In the genomic region with DNA sequence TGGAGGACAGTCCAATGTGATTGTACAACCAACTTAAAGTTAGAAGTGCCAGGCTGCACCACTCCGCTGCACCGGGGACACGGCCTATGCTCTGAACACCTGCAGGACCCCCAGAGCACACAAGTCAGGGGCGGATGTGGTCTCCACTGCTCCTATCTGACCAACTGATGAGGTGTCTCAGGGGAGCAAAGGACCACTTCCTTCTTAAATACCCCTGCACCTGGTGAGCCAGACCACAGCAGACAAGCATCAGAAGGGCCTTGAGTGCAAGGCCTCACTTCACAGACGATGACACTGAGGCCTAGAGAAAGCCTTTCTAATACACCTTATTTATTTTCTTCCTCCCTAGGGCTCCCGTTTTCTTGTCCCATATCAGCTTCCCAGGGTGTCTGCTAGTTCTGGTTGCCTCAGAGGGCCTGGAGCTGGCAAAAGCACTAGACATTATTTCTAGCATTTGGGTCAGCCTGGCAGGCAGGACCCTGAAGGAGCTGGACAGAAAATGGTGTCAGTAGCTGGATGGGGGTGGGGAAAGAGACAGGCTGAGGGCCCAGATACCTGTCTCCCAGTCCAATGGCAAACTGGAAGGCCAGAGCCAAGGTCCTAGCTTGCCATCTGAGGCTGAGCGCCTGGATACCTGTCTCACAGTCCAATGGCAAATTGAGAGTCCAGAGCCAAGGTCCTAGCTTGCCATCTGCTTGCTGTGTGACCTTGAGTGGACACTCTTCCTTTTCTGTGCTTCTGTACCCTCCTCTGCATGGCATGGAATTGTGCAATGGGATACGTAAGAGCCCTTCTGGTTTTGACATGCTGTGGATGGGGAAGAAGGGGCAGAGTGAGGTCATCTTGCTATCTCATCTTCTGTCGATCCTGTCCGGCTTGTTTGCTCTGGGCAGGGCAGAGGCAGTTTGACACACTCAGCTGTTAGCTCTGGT, we compare ENCODE assay signal across 1 cellular context.
A peak's percentile ranks its signal among the peaks of the same experiment; 100 is the strongest.
TF ChIP-seq lines count a peak whose summit lies in the region.

No MANE protein-coding gene starts in this region.

TF ChIP-seq in GM12878, 131 proteins besides CTCF, POLR2A, EP300 and RAD21 (continues in another document):
- TF ChIP-seq, protein P1, sequence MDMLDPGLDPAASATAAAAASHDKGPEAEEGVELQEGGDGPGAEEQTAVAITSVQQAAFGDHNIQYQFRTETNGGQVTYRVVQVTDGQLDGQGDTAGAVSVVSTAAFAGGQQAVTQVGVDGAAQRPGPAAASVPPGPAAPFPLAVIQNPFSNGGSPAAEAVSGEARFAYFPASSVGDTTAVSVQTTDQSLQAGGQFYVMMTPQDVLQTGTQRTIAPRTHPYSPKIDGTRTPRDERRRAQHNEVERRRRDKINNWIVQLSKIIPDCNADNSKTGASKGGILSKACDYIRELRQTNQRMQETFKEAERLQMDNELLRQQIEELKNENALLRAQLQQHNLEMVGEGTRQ (IDR thresholded peaks at IDR 0.05; ENCODE audit: borderline replicate concordance, low read depth, low read length) = no peak
- TF ChIP-seq TARDBP (IDR thresholded peaks at IDR 0.05; ENCODE audit: borderline replicate concordance) (peak; percentile 17; the same call in 1 of the 2 replicates), SIN3A (IDR thresholded peaks at IDR 0.05; ENCODE audit: low read depth, low read length) (peak; percentile 65; the same call in 1 of the 2 replicates), RUNX3 (IDR thresholded peaks at IDR 0.05; ENCODE audit: low read length) (no peak), ATF7 (IDR thresholded peaks at IDR 0.05; ENCODE audit: low read depth) (peak; percentile 40), HDAC6 (IDR thresholded peaks at IDR 0.05; ENCODE audit: unreplicated experiment) (no peak), KAT2A (conservative IDR thresholded peaks at IDR 0.05; ENCODE audit: control insufficient read depth, low read depth, low read length) (no peak), PAX8 (IDR thresholded peaks at IDR 0.05) (no peak), ASH2L (IDR thresholded peaks at IDR 0.05; ENCODE audit: borderline replicate concordance, low read depth) (no peak), PML (IDR thresholded peaks at IDR 0.05; ENCODE audit: low read length) (no peak), NKRF (conservative IDR thresholded peaks at IDR 0.05) (no peak; the same call in 1 of the 2 replicates), NR2C1 (IDR thresholded peaks at IDR 0.05) (0 out of 2 replicates have a peak, but pooled peaks have one; percentile 11), SUPT20H (IDR thresholded peaks at IDR 0.05; ENCODE audit: borderline replicate concordance, control insufficient read depth, low read depth, low read length) (no peak), ZNF622 (IDR thresholded peaks at IDR 0.05) (no peak), LARP7 (IDR thresholded peaks at IDR 0.05) (peak; percentile 43), POU2F2 (IDR thresholded peaks at IDR 0.05; ENCODE audit: borderline replicate concordance, low read depth, low read length) (no peak; the same call in 1 of the 3 replicates), TCF12 (IDR thresholded peaks at IDR 0.05; ENCODE audit: low read depth, low read length) (peak; percentile 100), CHD4 (IDR thresholded peaks at IDR 0.05) (no peak), ZBTB11 (CRISPR knock-in tag; IDR thresholded peaks at IDR 0.05) (no peak), HDGF (IDR thresholded peaks at IDR 0.05) (no peak), ETV6 (conservative IDR thresholded peaks at IDR 0.05 in 1 of 2, IDR thresholded peaks at IDR 0.05 in 1 of 2; ENCODE audit: borderline replicate concordance in 1 of 2, low read depth in 1 of 2) (peak in 1 of 2 experiments; percentile 68; a peak in 2 of 4 replicates), BMI1 (IDR thresholded peaks at IDR 0.05; ENCODE audit: borderline replicate concordance) (peak; percentile 71; the same call in 1 of the 2 replicates), NR2F1 (conservative IDR thresholded peaks at IDR 0.05) (peak; percentile 72), SMARCA5 (IDR thresholded peaks at IDR 0.05) (peak; percentile 70; the same call in 1 of the 2 replicates), NBN (IDR thresholded peaks at IDR 0.05) (no peak; the same call in none of the 2 replicates), TCF3 (IDR thresholded peaks at IDR 0.05; ENCODE audit: borderline replicate concordance, insufficient read depth, low read depth, low read length) (peak; percentile 98), STAT3 (IDR thresholded peaks at IDR 0.05; ENCODE audit: low read depth, low read length) (no peak), GATAD2B (conservative IDR thresholded peaks at IDR 0.05; ENCODE audit: low read depth) (peak; percentile 69; the same call in 1 of the 2 replicates), REST (IDR thresholded peaks at IDR 0.05; ENCODE audit: low read depth, low read length) (no peak), IRF3 (IDR thresholded peaks at IDR 0.05) (no peak), SMC3 (IDR thresholded peaks at IDR 0.05; ENCODE audit: borderline replicate concordance, low read length) (0 out of 2 replicates have a peak, but pooled peaks have one; percentile 7), RAD51 (IDR thresholded peaks at IDR 0.05) (0 out of 2 replicates have a peak, but pooled peaks have one; percentile 16), ZBTB4 (CRISPR knock-in tag; IDR thresholded peaks at IDR 0.05) (no peak), MTA3 (IDR thresholded peaks at IDR 0.05; ENCODE audit: borderline replicate concordance, low read length) (no peak)
- TF ChIP-seq, protein P2, sequence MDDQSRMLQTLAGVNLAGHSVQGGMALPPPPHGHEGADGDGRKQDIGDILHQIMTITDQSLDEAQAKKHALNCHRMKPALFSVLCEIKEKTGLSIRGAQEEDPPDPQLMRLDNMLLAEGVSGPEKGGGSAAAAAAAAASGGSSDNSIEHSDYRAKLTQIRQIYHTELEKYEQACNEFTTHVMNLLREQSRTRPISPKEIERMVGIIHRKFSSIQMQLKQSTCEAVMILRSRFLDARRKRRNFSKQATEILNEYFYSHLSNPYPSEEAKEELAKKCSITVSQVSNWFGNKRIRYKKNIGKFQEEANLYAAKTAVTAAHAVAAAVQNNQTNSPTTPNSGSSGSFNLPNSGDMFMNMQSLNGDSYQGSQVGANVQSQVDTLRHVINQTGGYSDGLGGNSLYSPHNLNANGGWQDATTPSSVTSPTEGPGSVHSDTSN (IDR thresholded peaks at IDR 0.05; ENCODE audit: insufficient replicate concordance, low read depth, low read length) = no peak
- TF ChIP-seq, protein P3, sequence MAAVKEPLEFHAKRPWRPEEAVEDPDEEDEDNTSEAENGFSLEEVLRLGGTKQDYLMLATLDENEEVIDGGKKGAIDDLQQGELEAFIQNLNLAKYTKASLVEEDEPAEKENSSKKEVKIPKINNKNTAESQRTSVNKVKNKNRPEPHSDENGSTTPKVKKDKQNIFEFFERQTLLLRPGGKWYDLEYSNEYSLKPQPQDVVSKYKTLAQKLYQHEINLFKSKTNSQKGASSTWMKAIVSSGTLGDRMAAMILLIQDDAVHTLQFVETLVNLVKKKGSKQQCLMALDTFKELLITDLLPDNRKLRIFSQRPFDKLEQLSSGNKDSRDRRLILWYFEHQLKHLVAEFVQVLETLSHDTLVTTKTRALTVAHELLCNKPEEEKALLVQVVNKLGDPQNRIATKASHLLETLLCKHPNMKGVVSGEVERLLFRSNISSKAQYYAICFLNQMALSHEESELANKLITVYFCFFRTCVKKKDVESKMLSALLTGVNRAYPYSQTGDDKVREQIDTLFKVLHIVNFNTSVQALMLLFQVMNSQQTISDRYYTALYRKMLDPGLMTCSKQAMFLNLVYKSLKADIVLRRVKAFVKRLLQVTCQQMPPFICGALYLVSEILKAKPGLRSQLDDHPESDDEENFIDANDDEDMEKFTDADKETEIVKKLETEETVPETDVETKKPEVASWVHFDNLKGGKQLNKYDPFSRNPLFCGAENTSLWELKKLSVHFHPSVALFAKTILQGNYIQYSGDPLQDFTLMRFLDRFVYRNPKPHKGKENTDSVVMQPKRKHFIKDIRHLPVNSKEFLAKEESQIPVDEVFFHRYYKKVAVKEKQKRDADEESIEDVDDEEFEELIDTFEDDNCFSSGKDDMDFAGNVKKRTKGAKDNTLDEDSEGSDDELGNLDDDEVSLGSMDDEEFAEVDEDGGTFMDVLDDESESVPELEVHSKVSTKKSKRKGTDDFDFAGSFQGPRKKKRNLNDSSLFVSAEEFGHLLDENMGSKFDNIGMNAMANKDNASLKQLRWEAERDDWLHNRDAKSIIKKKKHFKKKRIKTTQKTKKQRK (IDR thresholded peaks at IDR 0.05; ENCODE audit: low read depth, low read length) = no peak
